In genomic region chr12:104576980-104577925, GRCh38 we compare ENCODE assay signal across 17 cellular contexts.
DNase-seq lines count a peak whose midpoint lies in the region; ATAC-seq, FAIRE-seq and TF ChIP-seq lines count a peak whose summit lies in the region.
"Had no signal": no experiment of that assay in that cellular context is flagged by ENCODE, and none has a peak within 500 bp of the region (broad histone marks: within the 10 kb centered on the region; RNA-seq: fewer than 3 reads in every experiment).

No MANE protein-coding gene starts in this region.

- peak overlapping the region in 2 of 3 donors; percentile 37 to 49 for H3K27ac Mint-ChIP-seq in CD4-positive, CD25-positive, alpha-beta regulatory T cell
- peak overlapping the region; percentile 26 for H3K27ac Mint-ChIP-seq in activated T-helper 1 cell treated with anti-CD3 and anti-CD28 coated beads, Interleukin-12 subunit alpha, Interleukin-12 subunit beta, Interleukin-2, Interleukin-4 antibody, amounts not matched to agents 30 ng/mL and 10 ng/mL and 1 ng/mL, durations not matched to agents 14 hours and 24 hours and 36 hours
- H3K27ac Mint-ChIP-seq in activated T-helper 2 cell treated with anti-CD3 and anti-CD28 coated beads, Interferon-gamma antibody, Interleukin-2, Interleukin-4, amounts not matched to agents 10 μg/mL and 5 μg/mL and 100 μg/mL, durations not matched to agents 14 hours and 24 hours and 36 hours = no peak overlapping the region
- H3K27ac Mint-ChIP-seq: activated CD4-positive, alpha-beta T cell treated with anti-CD3 and anti-CD28 coated beads, Interleukin-2, amount 10 ng/mL, durations not matched to agents 7 days and 5 days; mesothelial cell of epicardium had no signal

- H3K4me1 ChIP-seq in CD4-positive, CD25-positive, alpha-beta regulatory T cell (ENCODE audit: control insufficient read depth, insufficient read depth, low read length, poor library complexity, severe bottlenecking) = peaks cover 58% of the 10 kb centered on the region
- H3K4me1 ChIP-seq in mesenchymal stem cell (ENCODE audit: control insufficient read depth, insufficient read depth, low read depth, low read length) (no peaks in the 10 kb centered on the region), neuronal stem cell (ENCODE audit: control insufficient read depth in 2 of 2, insufficient read depth in 1 of 2, low read depth in 1 of 2, low read length in 2 of 2) (peaks cover 4 to 10% of the 10 kb centered on the region in 2 donors)
- H3K4me1 ChIP-seq: suprapubic skin had no signal

- H4K8ac ChIP-seq in mesenchymal stem cell (ENCODE audit: low read length) (peak overlapping the region; percentile 8), neuronal stem cell (ENCODE audit: low read depth, low read length) (no peak overlapping the region)

- no peak overlapping the region for H2BK12ac ChIP-seq in mesenchymal stem cell (ENCODE audit: low read length in 2 of 2)
- H2BK12ac ChIP-seq in neuronal stem cell (ENCODE audit: low read length) = no peak overlapping the region

- no peak overlapping the region for H2BK15ac ChIP-seq in mesenchymal stem cell (ENCODE audit: low read depth, poor library complexity, severe bottlenecking)
- no peak overlapping the region for H2BK15ac ChIP-seq in neuronal stem cell (ENCODE audit: low read length)

- H3K23ac ChIP-seq in mesenchymal stem cell (ENCODE audit: low read length in 2 of 2) (no peak overlapping the region), neuronal stem cell (ENCODE audit: low read depth, low read length, poor library complexity) (no peak overlapping the region)

- H3K9ac ChIP-seq in mesenchymal stem cell (ENCODE audit: low read length) = no peak overlapping the region
- no peak overlapping the region for H3K9ac ChIP-seq in neuronal stem cell (ENCODE audit: low read depth, low read length, poor library complexity)

- H3K9me3 Mint-ChIP-seq in CD4-positive, CD25-positive, alpha-beta regulatory T cell = peaks cover 0 to 3% (median 0%) of the 10 kb centered on the region in 7 donors
- no peaks in the 10 kb centered on the region for H3K9me3 Mint-ChIP-seq in activated T-helper 1 cell treated with anti-CD3 and anti-CD28 coated beads, Interleukin-12 subunit alpha, Interleukin-12 subunit beta, Interleukin-2, Interleukin-4 antibody, amounts not matched to agents 30 ng/mL and 10 ng/mL and 1 ng/mL, durations not matched to agents 14 hours and 24 hours and 36 hours
- H3K9me3 Mint-ChIP-seq in activated T-helper 2 cell treated with anti-CD3 and anti-CD28 coated beads, Interferon-gamma antibody, Interleukin-2, Interleukin-4, amounts not matched to agents 10 μg/mL and 5 μg/mL and 100 μg/mL, durations not matched to agents 14 hours and 24 hours and 36 hours = peaks cover 4% of the 10 kb centered on the region

- H3K36me3 ChIP-seq in CD4-positive, CD25-positive, alpha-beta regulatory T cell (ENCODE audit: control insufficient read depth, insufficient read depth, low read length) = peaks cover 3% of the 10 kb centered on the region
- H3K36me3 ChIP-seq in mesenchymal stem cell (ENCODE audit: control insufficient read depth in 1 of 2, insufficient read depth in 2 of 2, low read depth in 1 of 2, low read length in 2 of 2) (no peaks in the 10 kb centered on the region), neuronal stem cell (replicated peaks in 1 of 2; ENCODE audit: control insufficient read depth in 2 of 2, insufficient read depth in 2 of 2, low read length in 2 of 2) (no peaks in the 10 kb centered on the region)
- H3K36me3 ChIP-seq: adrenal gland, suprapubic skin had no signal

- H2BK5ac ChIP-seq in mesenchymal stem cell (ENCODE audit: low read depth, low read length, poor library complexity, severe bottlenecking) (no peak overlapping the region), neuronal stem cell (ENCODE audit: low read length) (no peak overlapping the region)

- 72% methylated on average over 5 of the region's 11 CpGs for WGBS in mesenchymal stem cell
- WGBS in neuronal stem cell (ENCODE audit: extremely low coverage in 2 of 2, insufficient read length in 2 of 2, insufficient replicate concordance in 1 of 2), 2 donors = no CpG with 5 or more reads among the region's 11 CpGs

- H4K91ac ChIP-seq in mesenchymal stem cell (ENCODE audit: low read length) (peak overlapping the region; percentile 4), neuronal stem cell (ENCODE audit: low read depth, low read length, poor library complexity) (no peak overlapping the region)

- H3K4ac ChIP-seq in mesenchymal stem cell (ENCODE audit: low read depth in 1 of 2, low read length in 2 of 2) (peak overlapping the region in 1 of 2 experiments; percentile 4), neuronal stem cell (ENCODE audit: low read length) (no peak overlapping the region)

- H3K9me3 ChIP-seq in CD4-positive, CD25-positive, alpha-beta regulatory T cell (ENCODE audit: control insufficient read depth in 2 of 2, low read length in 2 of 2) = no peaks in the 10 kb centered on the region
- H3K9me3 ChIP-seq in mesenchymal stem cell (ENCODE audit: control insufficient read depth, low read length) (no peaks in the 10 kb centered on the region), neuronal stem cell (replicated peaks in 1 of 2; ENCODE audit: control insufficient read depth in 2 of 2, insufficient read depth in 1 of 2, low read depth in 1 of 2, low read length in 2 of 2) (no peaks in the 10 kb centered on the region)
- H3K9me3 ChIP-seq: adrenal gland, suprapubic skin had no signal

- no peak overlapping the region for H3K27ac ChIP-seq in CD4-positive, CD25-positive, alpha-beta regulatory T cell (ENCODE audit: insufficient read depth, low read length, poor library complexity, severe bottlenecking)
- H3K27ac ChIP-seq in mesenchymal stem cell (ENCODE audit: low read length, poor library complexity, severe bottlenecking) (no peak overlapping the region), neuronal stem cell (replicated peaks; ENCODE audit: low read length) (no peak overlapping the region)
- H3K27ac ChIP-seq: suprapubic skin had no signal

- H3K4me1 Mint-ChIP-seq in CD4-positive, CD25-positive, alpha-beta regulatory T cell = peaks cover 46 to 83% (median 74%) of the 10 kb centered on the region in 4 donors
- peaks cover 71% of the 10 kb centered on the region for H3K4me1 Mint-ChIP-seq in activated T-helper 1 cell treated with anti-CD3 and anti-CD28 coated beads, Interleukin-12 subunit alpha, Interleukin-12 subunit beta, Interleukin-2, Interleukin-4 antibody, amounts not matched to agents 30 ng/mL and 10 ng/mL and 1 ng/mL, durations not matched to agents 14 hours and 24 hours and 36 hours (ENCODE audit: low read depth)
- peaks cover 62% of the 10 kb centered on the region for H3K4me1 Mint-ChIP-seq in activated T-helper 2 cell treated with anti-CD3 and anti-CD28 coated beads, Interferon-gamma antibody, Interleukin-2, Interleukin-4, amounts not matched to agents 10 μg/mL and 5 μg/mL and 100 μg/mL, durations not matched to agents 14 hours and 24 hours and 36 hours (ENCODE audit: low read depth)

- no peak overlapping the region for H2AK5ac ChIP-seq in mesenchymal stem cell (ENCODE audit: low read length, severe bottlenecking)
- no peak overlapping the region for H2AK5ac ChIP-seq in neuronal stem cell (ENCODE audit: low read depth, low read length)

- H2AFZ ChIP-seq in mesenchymal stem cell (ENCODE audit: low read depth, low read length) (no peak overlapping the region), neuronal stem cell (ENCODE audit: low read length) (no peak overlapping the region)

- no peak for DNase-seq in CD4-positive, CD25-positive, alpha-beta regulatory T cell
- DNase-seq in H54 (ENCODE audit: insufficient read length, low spot score) (no peak), mesenchymal stem cell (peak; percentile 78), neuronal stem cell (ENCODE audit: low spot score) (no peak), NCI-H146 treated with DMSO at 0.1 percent for 48 hours (lab: John Stamatoyannopoulos, UW; ENCODE audit: unreplicated experiment) (no peak)
- DNase-seq in activated T-helper 1 cell treated with anti-CD3 and anti-CD28 coated beads, Interleukin-12 subunit alpha, Interleukin-12 subunit beta, Interleukin-2, Interleukin-4 antibody, amounts not matched to agents 30 ng/mL and 10 ng/mL and 1 ng/mL, durations not matched to agents 14 hours and 24 hours and 36 hours (ENCODE audit: low spot score) = no peak
- DNase-seq in activated T-helper 2 cell treated with anti-CD3 and anti-CD28 coated beads, Interferon-gamma antibody, Interleukin-2, Interleukin-4, amounts not matched to agents 10 μg/mL and 5 μg/mL and 100 μg/mL, durations not matched to agents 14 hours and 24 hours and 36 hours (ENCODE audit: low spot score) = no peak
- DNase-seq: activated CD4-positive, alpha-beta T cell treated with anti-CD3 and anti-CD28 coated beads, Interleukin-2, amount 10 ng/mL, durations not matched to agents 7 days and 5 days; adrenal gland; DMS79 treated with DMSO at 0.1 percent for 48 hours; hypothalamus; NCI-H524 treated with DMSO at 0.1 percent for 48 hours; retina; Right ventricle myocardium superior had no signal

- intact Hi-C loops in activated T-helper 1 cell treated with anti-CD3 and anti-CD28 coated beads, Interleukin-12 subunit alpha, Interleukin-12 subunit beta, Interleukin-2, Interleukin-4 antibody, amounts not matched to agents 30 ng/mL and 10 ng/mL and 1 ng/mL, durations not matched to agents 14 hours and 24 hours and 36 hours (cut with micrococcal nuclease) = no loop called here
- intact Hi-C loops in activated T-helper 2 cell treated with anti-CD3 and anti-CD28 coated beads, Interferon-gamma antibody, Interleukin-2, Interleukin-4, amounts not matched to agents 10 μg/mL and 5 μg/mL and 100 μg/mL, durations not matched to agents 14 hours and 24 hours and 36 hours (cut with micrococcal nuclease) = no loop called here

- no peak overlapping the region for H3K4me2 ChIP-seq in mesenchymal stem cell (ENCODE audit: low read length, poor library complexity, severe bottlenecking)
- no peak overlapping the region for H3K4me2 ChIP-seq in neuronal stem cell (ENCODE audit: insufficient read depth, low read length, poor library complexity, severe bottlenecking)

- no peaks in the 10 kb centered on the region for H3K27me3 ChIP-seq in CD4-positive, CD25-positive, alpha-beta regulatory T cell (ENCODE audit: control insufficient read depth, insufficient read depth, low read length)
- H3K27me3 ChIP-seq in mesenchymal stem cell (ENCODE audit: control insufficient read depth in 1 of 2, insufficient read depth in 1 of 2, low read length in 2 of 2) (no peaks in the 10 kb centered on the region), neuronal stem cell (ENCODE audit: control insufficient read depth in 3 of 3, insufficient read depth in 3 of 3, low read depth in 1 of 3, low read length in 3 of 3) (no peaks in the 10 kb centered on the region)
- H3K27me3 ChIP-seq: adrenal gland, suprapubic skin had no signal

- peak overlapping the region in 2 of 4 donors; percentile 33 to 39 for H3K4me3 Mint-ChIP-seq in CD4-positive, CD25-positive, alpha-beta regulatory T cell
- no peak overlapping the region for H3K4me3 Mint-ChIP-seq in activated T-helper 1 cell treated with anti-CD3 and anti-CD28 coated beads, Interleukin-12 subunit alpha, Interleukin-12 subunit beta, Interleukin-2, Interleukin-4 antibody, amounts not matched to agents 30 ng/mL and 10 ng/mL and 1 ng/mL, durations not matched to agents 14 hours and 24 hours and 36 hours
- no peak overlapping the region for H3K4me3 Mint-ChIP-seq in activated T-helper 2 cell treated with anti-CD3 and anti-CD28 coated beads, Interferon-gamma antibody, Interleukin-2, Interleukin-4, amounts not matched to agents 10 μg/mL and 5 μg/mL and 100 μg/mL, durations not matched to agents 14 hours and 24 hours and 36 hours (ENCODE audit: low read depth)
- H3K4me3 Mint-ChIP-seq: activated CD4-positive, alpha-beta T cell treated with anti-CD3 and anti-CD28 coated beads, Interleukin-2, amount 10 ng/mL, durations not matched to agents 7 days and 5 days; mesothelial cell of epicardium had no signal

- no peak overlapping the region for H3K4me3 ChIP-seq in CD4-positive, CD25-positive, alpha-beta regulatory T cell (ENCODE audit: low read depth, low read length)
- no peak overlapping the region for H3K4me3 ChIP-seq in mesenchymal stem cell (ENCODE audit: insufficient read depth in 1 of 2, low read depth in 1 of 2, low read length in 2 of 2)
- H3K4me3 ChIP-seq in neuronal stem cell (ENCODE audit: low read length in 2 of 2) = no peak overlapping the region
- H3K4me3 ChIP-seq: adrenal gland, suprapubic skin had no signal

- H3K18ac ChIP-seq in mesenchymal stem cell (ENCODE audit: low read depth in 1 of 2, low read length in 2 of 2) (peak overlapping the region in 1 of 2 experiments; percentile 37), neuronal stem cell (ENCODE audit: low read length) (no peak overlapping the region)

- H2BK120ac ChIP-seq in mesenchymal stem cell (ENCODE audit: low read depth, low read length) (no peak overlapping the region), neuronal stem cell (ENCODE audit: low read depth, low read length) (no peak overlapping the region)

- H3K14ac ChIP-seq in mesenchymal stem cell (ENCODE audit: low read length in 2 of 2) = no peak overlapping the region
- H3K14ac ChIP-seq in neuronal stem cell (ENCODE audit: low read length) = no peak overlapping the region

- no peak for TF ChIP-seq POLR2A in H54 (IDR thresholded peaks at IDR 0.05; ENCODE audit: low read depth, low read length)

- H3K27me3 Mint-ChIP-seq in CD4-positive, CD25-positive, alpha-beta regulatory T cell = no peaks in the 10 kb centered on the region
- H3K27me3 Mint-ChIP-seq in activated T-helper 1 cell treated with anti-CD3 and anti-CD28 coated beads, Interleukin-12 subunit alpha, Interleukin-12 subunit beta, Interleukin-2, Interleukin-4 antibody, amounts not matched to agents 30 ng/mL and 10 ng/mL and 1 ng/mL, durations not matched to agents 14 hours and 24 hours and 36 hours (ENCODE audit: insufficient read depth) = no peaks in the 10 kb centered on the region
- H3K27me3 Mint-ChIP-seq in activated T-helper 2 cell treated with anti-CD3 and anti-CD28 coated beads, Interferon-gamma antibody, Interleukin-2, Interleukin-4, amounts not matched to agents 10 μg/mL and 5 μg/mL and 100 μg/mL, durations not matched to agents 14 hours and 24 hours and 36 hours (ENCODE audit: low read depth) = no peaks in the 10 kb centered on the region
- H3K27me3 Mint-ChIP-seq: activated CD4-positive, alpha-beta T cell treated with anti-CD3 and anti-CD28 coated beads, Interleukin-2, amount 10 ng/mL, durations not matched to agents 7 days and 5 days had no signal

- ATAC-seq in CD4-positive, CD25-positive, alpha-beta regulatory T cell (ENCODE audit: low read depth in 2 of 2) = no peak
- no peak for ATAC-seq in GM19463 (IDR thresholded peaks at IDR 0.05; ENCODE audit: unreplicated experiment)

- peaks cover 2% of the 10 kb centered on the region for H3K79me1 ChIP-seq in mesenchymal stem cell (replicated peaks; ENCODE audit: low read length, poor library complexity, severe bottlenecking)
- peaks cover 2% of the 10 kb centered on the region for H3K79me1 ChIP-seq in neuronal stem cell (ENCODE audit: low read depth, low read length)

- H3K36me3 Mint-ChIP-seq in CD4-positive, CD25-positive, alpha-beta regulatory T cell = peaks cover 12% of the 10 kb centered on the region
- peaks cover 19% of the 10 kb centered on the region for H3K36me3 Mint-ChIP-seq in activated T-helper 1 cell treated with anti-CD3 and anti-CD28 coated beads, Interleukin-12 subunit alpha, Interleukin-12 subunit beta, Interleukin-2, Interleukin-4 antibody, amounts not matched to agents 30 ng/mL and 10 ng/mL and 1 ng/mL, durations not matched to agents 14 hours and 24 hours and 36 hours (ENCODE audit: low read depth)
- H3K36me3 Mint-ChIP-seq in activated T-helper 2 cell treated with anti-CD3 and anti-CD28 coated beads, Interferon-gamma antibody, Interleukin-2, Interleukin-4, amounts not matched to agents 10 μg/mL and 5 μg/mL and 100 μg/mL, durations not matched to agents 14 hours and 24 hours and 36 hours (ENCODE audit: low read depth) = peaks cover 21% of the 10 kb centered on the region

- FAIRE-seq in H54 (lab: Jason Lieb, UNC) = peak; percentile 60
